8 cellular contexts compared by ENCODE assay signal in genomic region chr6:158559338-158559894, GRCh38. TPM values are rescaled to one million over a fixed set of nuclear protein-coding genes. Genes with fewer than 3 reads are reported as not detected.
DNase-seq lines count a peak whose midpoint lies in the region; ATAC-seq and TF ChIP-seq lines count a peak whose summit lies in the region.

No MANE protein-coding gene starts in this region.

- no peaks in the 10 kb centered on the region for H3K9me3 Mint-ChIP-seq in central memory CD8-positive, alpha-beta T cell

- H3K36me3 Mint-ChIP-seq in central memory CD8-positive, alpha-beta T cell (ENCODE audit: insufficient read depth), result peaks cover 8% of the 10 kb centered on the region

- no peaks in the 10 kb centered on the region for H3K27me3 ChIP-seq in AG04450 (ENCODE audit: control insufficient read depth, insufficient read depth, low read length)
- peaks cover 8% of the 10 kb centered on the region; the same call in 1 of the 2 replicates for H3K27me3 ChIP-seq in KMS-11 (ENCODE audit: insufficient read depth, low read depth)
- no peaks in the 10 kb centered on the region for H3K27me3 ChIP-seq in muscle layer of colon (ENCODE audit: control insufficient read depth in 1 of 2, insufficient read depth in 2 of 2, low read length in 2 of 2)

- H2AFZ ChIP-seq in KMS-11 (ENCODE audit: low read depth), result peak overlapping the region; percentile 99

- H3K4me3 ChIP-seq in AG04450 (ENCODE audit: low read depth, low read length) (peak overlapping the region; percentile 80), KMS-11 (IDR thresholded peaks at IDR 0.05; ENCODE audit: insufficient read depth, low read depth, low read length) (peak overlapping the region; percentile 21), muscle layer of colon (ENCODE audit: low read depth in 1 of 2, low read length in 2 of 2) (peak overlapping the region; percentile 87 to 88)

- no peaks in the 10 kb centered on the region for H4K20me1 ChIP-seq in KMS-11 (ENCODE audit: insufficient read depth)

- no peak for ATAC-seq in central memory CD8-positive, alpha-beta T cell (replicated peaks; ENCODE audit: extremely low read depth, poor library complexity, severe bottlenecking)
- ATAC-seq in GM19324 (IDR thresholded peaks at IDR 0.05; ENCODE audit: low FRiP score, unreplicated experiment), result no peak

- H3K4me1 ChIP-seq in KMS-11 (ENCODE audit: low read depth, poor library complexity, severe bottlenecking), result peaks cover 14% of the 10 kb centered on the region
- peaks cover 18% of the 10 kb centered on the region for H3K4me1 ChIP-seq in muscle layer of colon (ENCODE audit: insufficient read depth, low read length)

- H3K9ac ChIP-seq in KMS-11 (peak overlapping the region; percentile 95), muscle layer of colon (ENCODE audit: low read length) (peak overlapping the region; percentile 56)

- peak overlapping the region; percentile 93 for H3K4me3 Mint-ChIP-seq in central memory CD8-positive, alpha-beta T cell

- H3K36me3 ChIP-seq in KMS-11 (ENCODE audit: insufficient read depth) (no peaks in the 10 kb centered on the region), muscle layer of colon (ENCODE audit: insufficient read depth, low read length) (no peaks in the 10 kb centered on the region)

- POLR2A ChIA-PET in AG04450 (lab: Yijun Ruan, JAX), result interaction anchor here (0.6 kb wide), 1 partner anchor 158 kb away, joined by 4 read pairs; no protein-coding TSS in a partner anchor

- peaks cover 30% of the 10 kb centered on the region for H3K79me2 ChIP-seq in KMS-11 (ENCODE audit: insufficient read depth, low read depth)

- TF ChIP-seq CTCF in AG04450 (IDR thresholded peaks at IDR 0.05; ENCODE audit: low read depth, low read length), result no peak
- TF ChIP-seq CTCF in KMS-11 (conservative IDR thresholded peaks at IDR 0.05; ENCODE audit: low read depth, low read length), result no peak

- CTCF ChIA-PET in AG04450 (lab: Charles Lee), result interaction anchor here (0.7 to 1.1 kb wide), 3 partner anchors 46 to 338 kb away, joined by 3 to 6 read pairs (median 4); no protein-coding TSS in a partner anchor

- no peak overlapping the region for H3K27ac Mint-ChIP-seq in central memory CD8-positive, alpha-beta T cell (ENCODE audit: low read depth)

- peaks cover 32% of the 10 kb centered on the region for H3K4me1 Mint-ChIP-seq in central memory CD8-positive, alpha-beta T cell

- H3K4me2 ChIP-seq in KMS-11, result peak overlapping the region; percentile 78

- no peak for DNase-seq in AG04450 (ENCODE audit: low read depth, low spot score)
- DNase-seq in central memory CD8-positive, alpha-beta T cell (ENCODE audit: low spot score in 2 of 2), result no peak
- no peak for DNase-seq in NCI-H510A treated with DMSO at 0.1 percent for 48 hours (lab: John Stamatoyannopoulos, UW)
- DNase-seq in dermis blood vessel endothelial cell, result no peak
- no peak for DNase-seq in GM19238 (ENCODE audit: insufficient read length, low spot score)

- H3K27me3 Mint-ChIP-seq in central memory CD8-positive, alpha-beta T cell, result no peaks in the 10 kb centered on the region

- H3K9me3 ChIP-seq in AG04450 (ENCODE audit: control insufficient read depth, insufficient read depth, low read length) (no peaks in the 10 kb centered on the region), muscle layer of colon (ENCODE audit: low read length) (no peaks in the 10 kb centered on the region)

- H3K27ac ChIP-seq in AG04450 (ENCODE audit: low read depth, low read length) (peak overlapping the region; percentile 61), KMS-11 (no peak overlapping the region), muscle layer of colon (ENCODE audit: low read depth, low read length) (peak overlapping the region; percentile 76)

RNA-seq across cellular contexts. Expression of gene TMEM181, which starts 0.5 kb away (rescaled TPM):
- 33.3 and 44.1 TPM in 2 replicates for polyA plus RNA-seq in AG04450 (2011; rRNA removed)
- polyA minus RNA-seq in AG04450 (2011; rRNA and poly(A)+ RNA removed), result 28.0 and 35.0 TPM in 2 replicates
- total RNA-seq in dermis blood vessel endothelial cell, result 43.9 and 57.9 TPM in 2 replicates

Comparison
In these comparisons a context has a peak if more than half of its experiments do, and no peak if none do; other contexts are left out.
1. H3K4me3 ChIP-seq: peak in every context shown above with its lines; median percentile 88 in muscle layer of colon; 80 in AG04450; 21 in KMS-11.